Comparison of ENCODE assay signal across 8 cellular contexts in the genomic region with DNA sequence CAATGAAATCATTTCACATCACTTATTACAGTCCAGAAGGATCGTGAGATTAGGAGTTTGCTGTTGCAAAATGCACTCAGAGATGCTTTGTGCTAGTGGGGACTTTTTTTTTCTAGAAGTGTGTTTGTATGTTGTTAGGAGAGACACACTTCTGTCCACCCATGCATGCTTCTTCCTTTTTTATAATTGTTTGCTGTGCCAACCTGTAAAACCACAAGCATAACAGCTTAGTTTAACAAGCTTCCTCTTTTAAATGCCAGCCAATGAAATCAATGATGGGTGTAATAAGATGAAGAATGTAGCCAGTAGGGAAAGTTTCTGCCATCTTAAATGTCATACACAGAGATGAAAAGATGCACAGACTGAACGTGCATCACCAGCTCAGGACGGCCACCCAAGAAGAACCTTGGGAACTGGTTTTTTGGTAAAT.
DNase-seq lines count a peak whose midpoint lies in the region; ATAC-seq lines count a peak whose summit lies in the region.

No MANE protein-coding gene starts in this region.

- no peaks in the 10 kb centered on the region for H3K27me3 Mint-ChIP-seq in activated CD4-positive, alpha-beta T cell treated with anti-CD3 and anti-CD28 coated beads, Interleukin-2, amount 10 ng/mL, durations not matched to agents 24 days and 14 days

- H3K9me3 Mint-ChIP-seq in activated CD4-positive, alpha-beta T cell treated with anti-CD3 and anti-CD28 coated beads, Interleukin-2, amount 10 ng/mL, durations not matched to agents 24 days and 14 days = peaks cover 4% of the 10 kb centered on the region
- H3K9me3 Mint-ChIP-seq in stimulated activated effector memory CD8-positive, alpha-beta T cell treated with anti-CD3 and anti-CD28 coated beads, Interleukin-12 subunit alpha, Interleukin-12 subunit beta, amount 100 ng/mL, for 72 hours = peaks cover 3% of the 10 kb centered on the region

- peak overlapping the region; percentile 89 for H3K27ac Mint-ChIP-seq in activated CD4-positive, alpha-beta T cell treated with anti-CD3 and anti-CD28 coated beads, Interleukin-2, amount 10 ng/mL, durations not matched to agents 24 days and 14 days
- peak overlapping the region; percentile 70 for H3K27ac Mint-ChIP-seq in stimulated activated effector memory CD8-positive, alpha-beta T cell treated with anti-CD3 and anti-CD28 coated beads, Interleukin-12 subunit alpha, Interleukin-12 subunit beta, amount 100 ng/mL, for 72 hours

- ATAC-seq in HG03342 (IDR thresholded peaks at IDR 0.05; ENCODE audit: unreplicated experiment) (peak; percentile 45), GM18873 (IDR thresholded peaks at IDR 0.05; ENCODE audit: low FRiP score, unreplicated experiment) (no peak)
- ATAC-seq in stimulated activated effector memory CD8-positive, alpha-beta T cell treated with anti-CD3 and anti-CD28 coated beads, Interleukin-12 subunit alpha, Interleukin-12 subunit beta, amount 100 ng/mL, for 72 hours = peak; percentile 63

- H3K36me3 Mint-ChIP-seq in activated CD4-positive, alpha-beta T cell treated with anti-CD3 and anti-CD28 coated beads, Interleukin-2, amount 10 ng/mL, durations not matched to agents 24 days and 14 days (ENCODE audit: low read depth) = peaks cover 6% of the 10 kb centered on the region
- no peaks in the 10 kb centered on the region for H3K36me3 Mint-ChIP-seq in stimulated activated effector memory CD8-positive, alpha-beta T cell treated with anti-CD3 and anti-CD28 coated beads, Interleukin-12 subunit alpha, Interleukin-12 subunit beta, amount 100 ng/mL, for 72 hours

- no peak for DNase-seq in activated CD4-positive, alpha-beta T cell treated with anti-CD3 and anti-CD28 coated beads, Interleukin-2, amount 10 ng/mL, durations not matched to agents 24 days and 14 days
- no peak for DNase-seq in activated CD4-positive, alpha-beta T cell treated with anti-CD3 and anti-CD28 coated beads for 48 hours
- peak; percentile 20 for DNase-seq in SW480 (ENCODE audit: low spot score)
- no peak for DNase-seq in stimulated activated effector memory CD8-positive, alpha-beta T cell treated with anti-CD3 and anti-CD28 coated beads, Interleukin-12 subunit alpha, Interleukin-12 subunit beta, amount 100 ng/mL, for 72 hours (ENCODE audit: low spot score in 2 of 2)
- DNase-seq in stimulated activated CD8-positive, alpha-beta memory T cell treated with anti-CD3 and anti-CD28 coated beads, Interleukin-4, amount 100 ng/mL, for 48 hours = no peak
- no peak for DNase-seq in NCI-H1105 treated with DMSO at 0.1 percent for 48 hours (lab: John Stamatoyannopoulos, UW)

- H3K4me3 Mint-ChIP-seq in activated CD4-positive, alpha-beta T cell treated with anti-CD3 and anti-CD28 coated beads, Interleukin-2, amount 10 ng/mL, durations not matched to agents 24 days and 14 days = peak overlapping the region; percentile 18
- H3K4me3 Mint-ChIP-seq in stimulated activated effector memory CD8-positive, alpha-beta T cell treated with anti-CD3 and anti-CD28 coated beads, Interleukin-12 subunit alpha, Interleukin-12 subunit beta, amount 100 ng/mL, for 72 hours = peak overlapping the region; percentile 14

- intact Hi-C loops in activated CD4-positive, alpha-beta T cell treated with anti-CD3 and anti-CD28 coated beads, Interleukin-2, amount 10 ng/mL, durations not matched to agents 24 days and 14 days (cut with micrococcal nuclease) = loop anchor here (5.0 kb wide), 1 partner anchor 305 kb away; the partner anchor contains the start of gene STT3B

- peaks cover 77% of the 10 kb centered on the region for H3K4me1 Mint-ChIP-seq in activated CD4-positive, alpha-beta T cell treated with anti-CD3 and anti-CD28 coated beads, Interleukin-2, amount 10 ng/mL, durations not matched to agents 24 days and 14 days
- peaks cover 69% of the 10 kb centered on the region for H3K4me1 Mint-ChIP-seq in stimulated activated effector memory CD8-positive, alpha-beta T cell treated with anti-CD3 and anti-CD28 coated beads, Interleukin-12 subunit alpha, Interleukin-12 subunit beta, amount 100 ng/mL, for 72 hours
